ENCODE assay signal across 8 cellular contexts in the genomic region with DNA sequence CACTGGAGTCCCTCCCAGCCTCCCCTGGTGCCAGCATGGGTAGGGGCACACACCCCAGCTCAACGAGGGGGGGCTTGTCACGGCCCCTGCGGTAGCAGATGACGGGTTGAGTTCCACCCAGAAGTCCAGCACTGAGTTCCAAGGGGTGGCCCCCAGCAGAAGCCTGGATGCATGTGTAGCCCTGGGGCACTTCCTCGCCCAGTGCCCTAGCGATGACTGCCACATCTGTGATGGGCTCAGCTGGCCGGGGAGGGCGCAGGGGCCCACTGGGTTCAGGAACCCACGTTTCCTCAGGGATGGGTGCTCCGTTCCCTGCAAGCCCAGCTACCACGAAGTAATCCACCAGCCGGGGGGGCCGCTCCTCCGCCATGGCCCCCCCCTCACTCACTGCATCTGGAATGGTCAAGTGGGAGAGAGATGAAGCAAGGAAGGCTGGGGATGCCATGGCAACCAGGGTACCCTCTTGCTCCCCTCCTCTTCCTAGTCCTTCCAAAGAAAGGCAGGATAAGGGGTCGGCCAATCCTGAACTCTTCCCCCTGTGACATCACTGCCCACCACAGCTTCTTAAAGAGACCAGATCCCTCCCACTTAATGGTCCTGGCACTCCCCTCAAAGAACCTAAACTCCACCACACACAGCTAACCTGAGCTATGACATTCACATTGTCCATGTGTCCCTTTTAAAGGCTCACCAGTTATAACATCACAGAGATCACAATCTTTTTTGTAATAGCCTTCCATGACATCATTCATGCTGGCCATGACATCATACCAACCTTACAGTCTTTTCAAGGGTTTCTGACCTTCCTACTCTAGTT. TPM values are rescaled to one million over a fixed set of nuclear protein-coding genes. Genes with fewer than 3 reads are reported as not detected.
DNase-seq lines count a peak whose midpoint lies in the region; ATAC-seq and TF ChIP-seq lines count a peak whose summit lies in the region.
"Had no signal": no experiment of that assay in that cellular context is flagged by ENCODE, and none has a peak within 500 bp of the region (broad histone marks: within the 10 kb centered on the region; RNA-seq: fewer than 3 reads in every experiment).

No MANE protein-coding gene starts in this region.

- H2BK5ac ChIP-seq in H9 (ENCODE audit: insufficient read length, low read length): no peak overlapping the region

- peaks cover 5% of the 10 kb centered on the region for H3K23me2 ChIP-seq in H9 (ENCODE audit: insufficient read length, low read depth, low read length, poor library complexity, severe bottlenecking)

- no peak overlapping the region for H4K91ac ChIP-seq in H9 (ENCODE audit: insufficient read length, low read depth, low read length)

- H4K8ac ChIP-seq in H9 (replicated peaks; ENCODE audit: insufficient read length, low read depth, low read length): no peak overlapping the region

- no peak overlapping the region for H3T11ph ChIP-seq in H9 (ENCODE audit: low read length)

- no peak overlapping the region for H2BK120ac ChIP-seq in H9 (ENCODE audit: low read depth, low read length, poor library complexity, severe bottlenecking)

- H3K4me1 Mint-ChIP-seq in H9 (peaks cover 10 to 17% of the 10 kb centered on the region in 2 experiments), T-cell (peaks cover 35 to 53% (median 38%) of the 10 kb centered on the region in 3 donors)
- H3K4me1 Mint-ChIP-seq in stimulated activated effector memory CD8-positive, alpha-beta T cell treated with anti-CD3 and anti-CD28 coated beads, Interleukin-12 subunit alpha, Interleukin-12 subunit beta, amount 100 ng/mL, for 72 hours: peaks cover 65% of the 10 kb centered on the region

- TF ChIP-seq POLR2A in esophagus muscularis mucosa (IDR thresholded peaks at IDR 0.05; ENCODE audit: low read depth): no peak

- H2AFZ ChIP-seq in H9 (ENCODE audit: low read length): no peak overlapping the region

- H3K9me3 Mint-ChIP-seq in H9: no peaks in the 10 kb centered on the region
- H3K9me3 Mint-ChIP-seq in T-cell: no peaks in the 10 kb centered on the region
- no peaks in the 10 kb centered on the region for H3K9me3 Mint-ChIP-seq in stimulated activated effector memory CD8-positive, alpha-beta T cell treated with anti-CD3 and anti-CD28 coated beads, Interleukin-12 subunit alpha, Interleukin-12 subunit beta, amount 100 ng/mL, for 72 hours

- intact Hi-C loops in esophagus muscularis mucosa (cut with DNase I): loop anchor here (10.0 kb wide), 1 partner anchor 119 kb away; no protein-coding TSS in a partner anchor

- H4K20me1 ChIP-seq in H9 (ENCODE audit: control insufficient read depth, insufficient read depth, insufficient read length): no peaks in the 10 kb centered on the region

- peak overlapping the region; percentile 82 to 93 for H3K4me3 Mint-ChIP-seq in H9
- peak overlapping the region; percentile 91 to 94 (median 92) for H3K4me3 Mint-ChIP-seq in T-cell
- H3K4me3 Mint-ChIP-seq in stimulated activated effector memory CD8-positive, alpha-beta T cell treated with anti-CD3 and anti-CD28 coated beads, Interleukin-12 subunit alpha, Interleukin-12 subunit beta, amount 100 ng/mL, for 72 hours: peak overlapping the region; percentile 88

- no peak overlapping the region for H3K18ac ChIP-seq in H9 (ENCODE audit: insufficient read length, low read depth, low read length)

- H2BK12ac ChIP-seq in H9 (ENCODE audit: insufficient read length, low read depth, low read length): no peak overlapping the region

- DNase-seq in H9: no peak
- DNase-seq in T-cell: no peak
- no peak for DNase-seq in esophagus muscularis mucosa (ENCODE audit: extremely low spot score)
- no peak for DNase-seq in stimulated activated effector memory CD8-positive, alpha-beta T cell treated with anti-CD3 and anti-CD28 coated beads, Interleukin-12 subunit alpha, Interleukin-12 subunit beta, amount 100 ng/mL, for 72 hours (ENCODE audit: low spot score in 2 of 2)
- DNase-seq in kidney tubule cell (ENCODE audit: low spot score): no peak
- DNase-seq: T1000 had no signal

- no peak overlapping the region for H3K14ac ChIP-seq in H9 (ENCODE audit: insufficient read depth, low read length)

- H3K27ac Mint-ChIP-seq in H9 (0 out of 7 replicates have a peak overlapping the region, but pooled peaks of 1 of the 3 experiments have one; percentile 9), T-cell (peak overlapping the region; percentile 90 to 96)
- H3K27ac Mint-ChIP-seq in stimulated activated effector memory CD8-positive, alpha-beta T cell treated with anti-CD3 and anti-CD28 coated beads, Interleukin-12 subunit alpha, Interleukin-12 subunit beta, amount 100 ng/mL, for 72 hours: peak overlapping the region; percentile 97

- H3K4me2 ChIP-seq in H9 (ENCODE audit: insufficient read depth, insufficient read length, low read length): no peak overlapping the region

- no peak overlapping the region for H2BK20ac ChIP-seq in H9 (ENCODE audit: low read depth, low read length, poor library complexity, severe bottlenecking)

- no peak overlapping the region for H3K4ac ChIP-seq in H9 (ENCODE audit: low read depth, low read length)

- H3K79me2 ChIP-seq in H9 (ENCODE audit: insufficient read depth, low read length): no peaks in the 10 kb centered on the region

- H3K27ac ChIP-seq in H9 (ENCODE audit: insufficient read length, low read depth, low read length) (no peak overlapping the region), esophagus muscularis mucosa (replicated peaks in 1 of 4) (peak overlapping the region; percentile 98 to 100 (median 98))

- WGBS in H9 (ENCODE audit: extremely low coverage, insufficient read length, low lambda C conversion rate): no CpG with 5 or more reads among the region's 15 CpGs
- 82% methylated on average over 15 of the region's 15 CpGs for WGBS in esophagus muscularis mucosa

- H3K9ac ChIP-seq in H9 (ENCODE audit: extremely low read depth, insufficient read length, low read length): no peak overlapping the region

- H3K36me3 Mint-ChIP-seq in H9 (ENCODE audit: insufficient read depth in 1 of 3, low read depth in 3 of 3) (peaks cover 16 to 56% (median 42%) of the 10 kb centered on the region in 3 experiments), T-cell (peaks cover 27% of the 10 kb centered on the region)
- peaks cover 87% of the 10 kb centered on the region for H3K36me3 Mint-ChIP-seq in stimulated activated effector memory CD8-positive, alpha-beta T cell treated with anti-CD3 and anti-CD28 coated beads, Interleukin-12 subunit alpha, Interleukin-12 subunit beta, amount 100 ng/mL, for 72 hours

- no peaks in the 10 kb centered on the region; the same call in 1 of the 2 replicates for H3K4me1 ChIP-seq in H9 (ENCODE audit: insufficient read depth, low read length)
- H3K4me1 ChIP-seq in esophagus muscularis mucosa: peaks cover 27 to 37% (median 29%) of the 10 kb centered on the region in 4 donors

- H3K27me3 Mint-ChIP-seq in H9 (ENCODE audit: low read depth) (no peaks in the 10 kb centered on the region), T-cell (no peaks in the 10 kb centered on the region)

- no peaks in the 10 kb centered on the region for H3K27me3 ChIP-seq in H9 (ENCODE audit: insufficient read depth, low read length)
- H3K27me3 ChIP-seq in esophagus muscularis mucosa: no peaks in the 10 kb centered on the region

- H3K9me3 ChIP-seq in H9 (ENCODE audit: control insufficient read depth, low read depth, low read length): no peaks in the 10 kb centered on the region
- no peaks in the 10 kb centered on the region for H3K9me3 ChIP-seq in esophagus muscularis mucosa

- CTCF ChIA-PET in T-cell (lab: Charles Lee): interaction anchor here (0.6 to 4.3 kb wide), 11 partner anchors 15 to 214 kb away, joined by 3 to 25 read pairs (median 6); partner anchors contain the start of genes CREB3L4 (in 1 of the 2), CRTC2 (in 1 of the 2), GATAD2B (in 1 of the 2) and JTB (in 1 of the 2)

- H3K4me3 ChIP-seq in esophagus muscularis mucosa: peak overlapping the region; percentile 78 to 98 (median 88)

- no peak overlapping the region for H2BK15ac ChIP-seq in H9 (ENCODE audit: low read depth, low read length)

- no peak for TF ChIP-seq CTCF in H9 (conservative IDR thresholded peaks at IDR 0.05)
- TF ChIP-seq CTCF in esophagus muscularis mucosa (IDR thresholded peaks at IDR 0.05): no peak

- ATAC-seq in T-cell (replicated peaks in 1 of 4) (no peak), GM18511 (IDR thresholded peaks at IDR 0.05; ENCODE audit: unreplicated experiment) (no peak), GM21786 (IDR thresholded peaks at IDR 0.05; ENCODE audit: unreplicated experiment) (no peak)
- no peak for ATAC-seq in stimulated activated effector memory CD8-positive, alpha-beta T cell treated with anti-CD3 and anti-CD28 coated beads, Interleukin-12 subunit alpha, Interleukin-12 subunit beta, amount 100 ng/mL, for 72 hours

- peaks cover 3% of the 10 kb centered on the region for H3K79me1 ChIP-seq in H9 (ENCODE audit: insufficient read depth, low read depth, low read length, poor library complexity, severe bottlenecking)

- POLR2A ChIA-PET in T-cell (lab: Charles Lee): interaction anchor here (0.6 to 2.6 kb wide), 9 partner anchors 14 to 441 kb away, joined by 3 to 8 read pairs (median 3); partner anchors contain the start of gene GATAD2B (in 1 of the 2)

- H4K5ac ChIP-seq in H9 (ENCODE audit: insufficient read length, low read depth, low read length): no peak overlapping the region

- H2AK5ac ChIP-seq in H9 (ENCODE audit: insufficient read length, low read length): no peak overlapping the region

- TF ChIP-seq EP300 in esophagus muscularis mucosa (IDR thresholded peaks at IDR 0.05): no peak

- peaks cover 27 to 74% (median 64%) of the 10 kb centered on the region in 4 donors for H3K36me3 ChIP-seq in esophagus muscularis mucosa

- H3K56ac ChIP-seq in H9 (ENCODE audit: insufficient read length, low read depth, low read length): no peak overlapping the region

- H3K23ac ChIP-seq in H9 (ENCODE audit: insufficient read length, low read depth, low read length): no peak overlapping the region

RNA-seq across cellular contexts. Expression of gene DENND4B, which starts 2.3 kb away (rescaled TPM):
- total RNA-seq in H9 (2021) (82.8 and 84.6 TPM in 2 replicates), T-cell (100 to 1,000 TPM; 161 to 220 (median 196) TPM), esophagus muscularis mucosa (10 to 100 TPM; 19.2 to 30.4 (median 26.2) TPM)

RNA-seq across cellular contexts. Expression of gene CRTC2, which starts 14.2 kb away (rescaled TPM):
- total RNA-seq in H9 (2021): 44.7 and 45.7 TPM in 2 replicates
- 100 to 1,000 TPM; 108 to 153 (median 122) TPM for total RNA-seq in T-cell
- 10 to 100 TPM; 12.5 to 20.4 (median 17.6) TPM for total RNA-seq in esophagus muscularis mucosa

RNA-seq across cellular contexts. Expression of gene SLC39A1, which starts 19.1 kb away (rescaled TPM):
- total RNA-seq in H9 (2021): 161 and 170 TPM in 2 replicates
- 10 to 100 TPM; 15.1 to 22.0 (median 16.4) TPM for total RNA-seq in T-cell
- 100 to 1,000 TPM in 3 of 4 donors, 10 to 100 TPM in 1; 74.3 to 114 (median 104) TPM for total RNA-seq in esophagus muscularis mucosa

RNA-seq across cellular contexts. Expression of gene GATAD2B, which starts 21.4 kb away (rescaled TPM):
- total RNA-seq in H9 (2021): 37.0 and 44.1 TPM in 2 replicates
- total RNA-seq in T-cell: 100 to 1,000 TPM in 3 of 5 donors, 10 to 100 TPM in 2; 94.6 to 107 (median 103) TPM
- 10 to 100 TPM; 21.9 to 30.5 (median 26.4) TPM for total RNA-seq in esophagus muscularis mucosa

RNA-seq across cellular contexts. Expression of gene CREB3L4, which starts 23.5 kb away (rescaled TPM):
- total RNA-seq in H9 (2021): 27.6 and 27.7 TPM in 2 replicates
- total RNA-seq in T-cell: 1 to 10 TPM; 3.3 to 9.0 (median 6.3) TPM
- total RNA-seq in esophagus muscularis mucosa: 1 to 10 TPM; 2.9 to 7.6 (median 6.8) TPM
